Comparison of ENCODE assay signal across 2 cellular contexts in the genomic region with DNA sequence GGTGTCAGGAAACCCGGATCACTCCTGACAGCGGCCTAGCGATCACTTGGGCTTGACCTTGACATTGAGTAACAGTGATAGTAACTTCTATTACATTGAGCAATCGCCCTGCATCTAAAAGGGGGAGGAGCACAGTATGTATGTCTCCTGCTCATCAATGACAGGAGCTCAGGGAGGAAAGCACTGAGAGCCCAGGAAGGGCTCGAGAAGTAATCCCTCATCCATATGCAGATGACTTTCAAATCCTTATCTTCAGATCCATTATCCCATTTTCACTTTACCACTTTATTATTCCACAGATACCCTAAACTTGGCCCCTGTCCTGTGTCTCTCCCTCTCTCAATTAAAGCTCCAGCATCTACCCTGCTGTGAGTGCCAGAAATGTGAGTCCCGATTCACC.
TF ChIP-seq lines count a peak whose summit lies in the region.

No MANE protein-coding gene starts in this region.

TF ChIP-seq in IMR-90, 13 proteins besides CTCF, POLR2A, EP300 and RAD21:
- TF ChIP-seq RCOR1 (IDR thresholded peaks at IDR 0.05; ENCODE audit: insufficient replicate concordance, low read length) (no peak), MXI1 (IDR thresholded peaks at IDR 0.05; ENCODE audit: borderline replicate concordance, low read depth, low read length) (no peak), SMC3 (IDR thresholded peaks at IDR 0.05; ENCODE audit: low read depth, low read length) (no peak), BHLHE40 (IDR thresholded peaks at IDR 0.05; ENCODE audit: low read depth, low read length) (no peak), MAZ (IDR thresholded peaks at IDR 0.05; ENCODE audit: borderline replicate concordance, low read depth, low read length) (no peak), CEBPB (IDR thresholded peaks at IDR 0.05; ENCODE audit: low read depth, low read length) (0 out of 2 replicates have a peak, but pooled peaks have one; percentile 23), CHD1 (IDR thresholded peaks at IDR 0.05; ENCODE audit: low read depth, low read length) (no peak)
- TF ChIP-seq, protein P1, sequence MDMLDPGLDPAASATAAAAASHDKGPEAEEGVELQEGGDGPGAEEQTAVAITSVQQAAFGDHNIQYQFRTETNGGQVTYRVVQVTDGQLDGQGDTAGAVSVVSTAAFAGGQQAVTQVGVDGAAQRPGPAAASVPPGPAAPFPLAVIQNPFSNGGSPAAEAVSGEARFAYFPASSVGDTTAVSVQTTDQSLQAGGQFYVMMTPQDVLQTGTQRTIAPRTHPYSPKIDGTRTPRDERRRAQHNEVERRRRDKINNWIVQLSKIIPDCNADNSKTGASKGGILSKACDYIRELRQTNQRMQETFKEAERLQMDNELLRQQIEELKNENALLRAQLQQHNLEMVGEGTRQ (IDR thresholded peaks at IDR 0.05; ENCODE audit: low read depth, low read length): no peak
- TF ChIP-seq, protein P2, sequence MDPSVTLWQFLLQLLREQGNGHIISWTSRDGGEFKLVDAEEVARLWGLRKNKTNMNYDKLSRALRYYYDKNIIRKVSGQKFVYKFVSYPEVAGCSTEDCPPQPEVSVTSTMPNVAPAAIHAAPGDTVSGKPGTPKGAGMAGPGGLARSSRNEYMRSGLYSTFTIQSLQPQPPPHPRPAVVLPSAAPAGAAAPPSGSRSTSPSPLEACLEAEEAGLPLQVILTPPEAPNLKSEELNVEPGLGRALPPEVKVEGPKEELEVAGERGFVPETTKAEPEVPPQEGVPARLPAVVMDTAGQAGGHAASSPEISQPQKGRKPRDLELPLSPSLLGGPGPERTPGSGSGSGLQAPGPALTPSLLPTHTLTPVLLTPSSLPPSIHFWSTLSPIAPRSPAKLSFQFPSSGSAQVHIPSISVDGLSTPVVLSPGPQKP (IDR thresholded peaks at IDR 0.05; ENCODE audit: borderline replicate concordance, low read depth, low read length): no peak
TF ChIP-seq in IMR-90: peak in this region for 1.

TF ChIP-seq in H1, 55 proteins besides CTCF, POLR2A, EP300 and RAD21:
- peak; percentile 93 for TF ChIP-seq CEBPB (IDR thresholded peaks at IDR 0.05; ENCODE audit: low read depth, low read length)
- TF ChIP-seq ZNF274 (IDR thresholded peaks at IDR 0.05; ENCODE audit: borderline replicate concordance, extremely low read depth, low read length): no peak
